Comparison of ENCODE assay signal across 21 cellular contexts in genomic region chr13:60348097-60348496, GRCh38.
"Had no signal": no experiment of that assay in that cellular context is flagged by ENCODE, and none has a peak within 500 bp of the region (broad histone marks: within the 10 kb centered on the region; RNA-seq: fewer than 3 reads in every experiment).

No MANE protein-coding gene starts in this region.

- H3K27me3 ChIP-seq: neutrophil, right atrium auricular region, sigmoid colon, uterus had no signal

- H3K9me3 ChIP-seq: esophagus squamous epithelium, lower lobe of right lung, neutrophil, sigmoid colon, uterus had no signal

- H3K4me1 Mint-ChIP-seq: memory B cell, naive B cell had no signal

- H3K4me3 Mint-ChIP-seq: dendritic cell treated with granulocyte-macrophage colony-stimulating factor and Interleukin-4, amounts not matched to agents 40 ng/mL and 50 ng/mL, for 4 days; effector memory CD8-positive, alpha-beta T cell; memory B cell; naive B cell; nephron; type B pancreatic cell had no signal

- H3K27me3 Mint-ChIP-seq: dendritic cell treated with granulocyte-macrophage colony-stimulating factor and Interleukin-4, amounts not matched to agents 40 ng/mL and 50 ng/mL, for 4 days; type B pancreatic cell had no signal

- H3K36me3 Mint-ChIP-seq: naive B cell, type B pancreatic cell had no signal

- H3K36me3 ChIP-seq: esophagus squamous epithelium, left ventricle myocardium inferior, lower lobe of right lung, neutrophil, right atrium auricular region, sigmoid colon, uterus had no signal

- H3K27ac Mint-ChIP-seq: dendritic cell treated with granulocyte-macrophage colony-stimulating factor and Interleukin-4, amounts not matched to agents 40 ng/mL and 50 ng/mL, for 4 days; effector memory CD8-positive, alpha-beta T cell; memory B cell; nephron; type B pancreatic cell had no signal

- H3K4me1 ChIP-seq: left ventricle myocardium inferior, lower lobe of right lung, right atrium auricular region, sigmoid colon, uterus had no signal

- ATAC-seq: effector memory CD8-positive, alpha-beta T cell; left cardiac atrium; lower lobe of right lung had no signal

- FAIRE-seq: colon, kidney had no signal

- H3K27ac ChIP-seq: esophagus squamous epithelium, left ventricle myocardium inferior, lower lobe of right lung, neutrophil, right atrium auricular region, sigmoid colon, skin epidermis, uterus had no signal

- H3K4me3 ChIP-seq: esophagus squamous epithelium, left ventricle myocardium inferior, lower lobe of right lung, right atrium auricular region, sigmoid colon, skin epidermis, uterus had no signal

- H3K9me3 Mint-ChIP-seq: dendritic cell treated with granulocyte-macrophage colony-stimulating factor and Interleukin-4, amounts not matched to agents 40 ng/mL and 50 ng/mL, for 4 days had no signal

- DNase-seq: effector memory CD8-positive, alpha-beta T cell; esophagus squamous epithelium; foreskin fibroblast; kidney; left cardiac atrium; left ventricle myocardium inferior; lower lobe of right lung; naive B cell; sigmoid colon; stimulated activated CD4-positive, alpha-beta T cell treated with anti-CD3 and anti-CD28 coated beads, Interleukin-2, amount 100 ng/mL, for 24 hours; stimulated activated CD4-positive, alpha-beta T cell treated with anti-CD3 and anti-CD28 coated beads, Interleukin-4, amount 100 ng/mL, for 4 hours; stimulated activated naive CD4-positive, alpha-beta T cell; uterus had no signal
